ENCODE assay signal across 18 cellular contexts in genomic region chr13:99884913-99885312, GRCh38.
DNase-seq lines count a peak whose midpoint lies in the region; ATAC-seq, FAIRE-seq and TF ChIP-seq lines count a peak whose summit lies in the region.
"Had no signal": no experiment of that assay in that cellular context is flagged by ENCODE, and none has a peak within 500 bp of the region (broad histone marks: within the 10 kb centered on the region; RNA-seq: fewer than 3 reads in every experiment).

No MANE protein-coding gene starts in this region.

- H2AFZ ChIP-seq in H1 (ENCODE audit: low read length) (no peak overlapping the region), neuronal stem cell (ENCODE audit: low read length) (no peak overlapping the region)

- H3K27ac ChIP-seq in H1 (ENCODE audit: low read depth, low read length) (no peak overlapping the region), right lobe of liver (no peak overlapping the region), neuronal stem cell (replicated peaks; ENCODE audit: low read length) (no peak overlapping the region)
- H3K27ac ChIP-seq: C4-2B had no signal

- TF ChIP-seq CTCF in H1 (IDR thresholded peaks at IDR 0.05; ENCODE audit: control extremely low read depth in 1 of 3, insufficient read depth in 1 of 3, low read depth in 1 of 3, low read length in 3 of 3) (no peak), right lobe of liver (IDR thresholded peaks at IDR 0.05) (no peak)

- CTCF ChIA-PET in H1 (lab: Charles Lee; ENCODE audit: partially characterized antibody) = interaction anchor here (1.0 to 10.9 kb wide), 4 partner anchors 15 to 66 kb away, joined by 3 to 55 read pairs (median 3); no protein-coding TSS in a partner anchor

- no peak overlapping the region for H2BK120ac ChIP-seq in H1 (replicated peaks; ENCODE audit: low read depth, low read length)
- no peak overlapping the region for H2BK120ac ChIP-seq in neuronal stem cell (ENCODE audit: low read depth, low read length)

- H4K20me1 ChIP-seq in H1 (replicated peaks in 1 of 2; ENCODE audit: control insufficient read depth in 1 of 2, insufficient read depth in 2 of 2, low read length in 2 of 2) = no peaks in the 10 kb centered on the region

- H3K79me2 ChIP-seq in H1 (ENCODE audit: control insufficient read depth in 1 of 2, insufficient read depth in 2 of 2, low read length in 2 of 2) = no peaks in the 10 kb centered on the region

- peak; percentile 16 for DNase-seq in HuH-7 (ENCODE audit: low spot score)
- DNase-seq in H1 (ENCODE audit: low read depth in 1 of 2, low spot score in 2 of 2) = peak in 1 of 2 experiments; percentile 26
- DNase-seq in right lobe of liver = peak; percentile 75 to 85 (median 85)
- no peak for DNase-seq in neuronal stem cell (ENCODE audit: low spot score)
- DNase-seq in SW480 (ENCODE audit: low spot score) = no peak
- no peak for DNase-seq in islet precursor cell
- DNase-seq: ACHN; BE2C; Caco-2; CD4-positive, alpha-beta T cell; DMS79 treated with DMSO at 0.1 percent for 48 hours; GF-D8; GOT3; H9 had no signal

- H3K4me2 ChIP-seq in H1 (ENCODE audit: insufficient read depth in 1 of 2, low read depth in 2 of 2, low read length in 2 of 2) = no peak overlapping the region
- no peak overlapping the region for H3K4me2 ChIP-seq in neuronal stem cell (ENCODE audit: insufficient read depth, low read length, poor library complexity, severe bottlenecking)

- H3K9ac ChIP-seq in H1 (replicated peaks in 1 of 4; ENCODE audit: extremely low read depth in 1 of 4, low read depth in 3 of 4, low read length in 3 of 4) (no peak overlapping the region), neuronal stem cell (ENCODE audit: low read depth, low read length, poor library complexity) (no peak overlapping the region)

- H2AK5ac ChIP-seq in H1 (ENCODE audit: low read depth, low read length) (no peak overlapping the region), neuronal stem cell (ENCODE audit: low read depth, low read length) (peak overlapping the region; percentile 47)

- 81% methylated on average over 6 of the region's 6 CpGs; no CpG with 5 or more reads in 1 of the 2 experiments for WGBS in H1 (ENCODE audit: extremely low coverage in 1 of 2, insufficient coverage in 1 of 2, insufficient read length in 1 of 2, insufficient replicate concordance in 2 of 2, low coverage in 1 of 2, low lambda C conversion rate in 2 of 2, missing lambda C conversion rate in 1 of 2), 2 experiments
- 27% methylated on average over 5 of the region's 6 CpGs for WGBS in right lobe of liver (ENCODE audit: insufficient coverage, low coverage, low lambda C conversion rate, missing lambda C conversion rate)
- no CpG with 5 or more reads among the region's 6 CpGs for WGBS in neuronal stem cell (ENCODE audit: extremely low coverage in 2 of 2, insufficient read length in 2 of 2, insufficient replicate concordance in 1 of 2), 2 donors

- H2BK20ac ChIP-seq in H1 (ENCODE audit: low read length) = no peak overlapping the region

- no peak for TF ChIP-seq RAD21 in H1 (IDR thresholded peaks at IDR 0.05 in 1 of 2, conservative IDR thresholded peaks at IDR 0.05 in 1 of 2; ENCODE audit: low read depth in 2 of 2, low read length in 2 of 2)

- no peak overlapping the region for H3K4me3 ChIP-seq in H1 (ENCODE audit: extremely low read depth in 1 of 4, insufficient read depth in 2 of 4, low read depth in 3 of 4, low read length in 4 of 4)
- H3K4me3 ChIP-seq in right lobe of liver = no peak overlapping the region
- no peak overlapping the region for H3K4me3 ChIP-seq in neuronal stem cell (ENCODE audit: low read length in 2 of 2)

- no peak overlapping the region for H4K5ac ChIP-seq in H1 (ENCODE audit: insufficient read length, low read depth, low read length)

- H4K91ac ChIP-seq in H1 (replicated peaks; ENCODE audit: insufficient read length, low read length) = no peak overlapping the region
- no peak overlapping the region for H4K91ac ChIP-seq in neuronal stem cell (ENCODE audit: low read depth, low read length, poor library complexity)

- no peaks in the 10 kb centered on the region for H3K23me2 ChIP-seq in H1 (ENCODE audit: low read depth, low read length)

- POLR2A ChIA-PET in H1 (lab: Charles Lee; ENCODE audit: partially characterized antibody) = interaction anchor here (1.1 kb wide), 2 partner anchors 95 to 139 kb away, joined by 3 read pairs; no protein-coding TSS in a partner anchor

- no peak overlapping the region for H3K4ac ChIP-seq in H1 (replicated peaks; ENCODE audit: insufficient read length, low read depth, low read length)
- no peak overlapping the region for H3K4ac ChIP-seq in neuronal stem cell (ENCODE audit: low read length)

- TF ChIP-seq POLR2A in H1 (IDR thresholded peaks at IDR 0.05; ENCODE audit: control extremely low read depth in 1 of 2, low read depth in 2 of 2, low read length in 2 of 2) (no peak), right lobe of liver (IDR thresholded peaks at IDR 0.05) (no peak)

- intact Hi-C loops in right lobe of liver (cut with DNase I) = no loop called here

- H3K4me1 ChIP-seq in H1 (replicated peaks in 1 of 4; ENCODE audit: control insufficient read depth in 3 of 4, insufficient read depth in 4 of 4, low read length in 3 of 4) (no peaks in the 10 kb centered on the region), right lobe of liver (peaks cover 0 to 8% (median 0%) of the 10 kb centered on the region in 4 donors), neuronal stem cell (ENCODE audit: control insufficient read depth in 2 of 2, insufficient read depth in 1 of 2, low read depth in 1 of 2, low read length in 2 of 2) (no peaks in the 10 kb centered on the region)
- H3K4me1 ChIP-seq: BE2C, Caco-2 had no signal

- H3K18ac ChIP-seq in H1 (ENCODE audit: extremely low read depth, low read length) (no peak overlapping the region), neuronal stem cell (ENCODE audit: low read length) (peak overlapping the region; percentile 59)

- FAIRE-seq in H1 (lab: Jason Lieb, UNC) = no peak
- FAIRE-seq: A204.1, D721Med had no signal

- H3K23ac ChIP-seq in H1 (ENCODE audit: insufficient read length) = no peak overlapping the region
- H3K23ac ChIP-seq in neuronal stem cell (ENCODE audit: low read depth, low read length, poor library complexity) = no peak overlapping the region

- 0 out of 2 replicates have a peak overlapping the region, but pooled peaks have one; percentile 11 for H2BK15ac ChIP-seq in H1 (ENCODE audit: low read length)
- H2BK15ac ChIP-seq in neuronal stem cell (ENCODE audit: low read length) = no peak overlapping the region

- ATAC-seq in right lobe of liver (peak; percentile 97 to 99 (median 98)), GM19452 (IDR thresholded peaks at IDR 0.05; ENCODE audit: unreplicated experiment) (no peak)

- H2BK12ac ChIP-seq in H1 (ENCODE audit: low read depth, low read length) = no peak overlapping the region
- no peak overlapping the region for H2BK12ac ChIP-seq in neuronal stem cell (ENCODE audit: low read length)

- no peaks in the 10 kb centered on the region for H3K36me3 ChIP-seq in H1 (ENCODE audit: control insufficient read depth in 2 of 4, insufficient read depth in 4 of 4, low read length in 3 of 4)
- no peaks in the 10 kb centered on the region for H3K36me3 ChIP-seq in right lobe of liver
- no peaks in the 10 kb centered on the region for H3K36me3 ChIP-seq in neuronal stem cell (replicated peaks in 1 of 2; ENCODE audit: control insufficient read depth in 2 of 2, insufficient read depth in 2 of 2, low read length in 2 of 2)
- H3K36me3 ChIP-seq: BE2C had no signal

- H3K79me1 ChIP-seq in H1 (ENCODE audit: low read depth, low read length) (no peaks in the 10 kb centered on the region), neuronal stem cell (ENCODE audit: low read depth, low read length) (no peaks in the 10 kb centered on the region)

- H3K27me3 ChIP-seq in H1 (replicated peaks in 1 of 4; ENCODE audit: control insufficient read depth in 3 of 4, extremely low read depth in 1 of 4, insufficient read depth in 3 of 4, low read length in 3 of 4) = no peaks in the 10 kb centered on the region; a peak in 1 of 7 replicates
- H3K27me3 ChIP-seq in right lobe of liver = no peaks in the 10 kb centered on the region
- H3K27me3 ChIP-seq in neuronal stem cell (ENCODE audit: control insufficient read depth in 3 of 3, insufficient read depth in 3 of 3, low read depth in 1 of 3, low read length in 3 of 3) = no peaks in the 10 kb centered on the region
- H3K27me3 ChIP-seq: BE2C had no signal

- H3K14ac ChIP-seq in H1 (ENCODE audit: insufficient read length) = no peak overlapping the region
- H3K14ac ChIP-seq in neuronal stem cell (ENCODE audit: low read length) = no peak overlapping the region

- H3K9me3 ChIP-seq in H1 (ENCODE audit: insufficient read depth in 2 of 2, low read depth in 1 of 2, low read length in 1 of 2) (no peaks in the 10 kb centered on the region), right lobe of liver (no peaks in the 10 kb centered on the region), neuronal stem cell (replicated peaks in 1 of 2; ENCODE audit: control insufficient read depth in 2 of 2, insufficient read depth in 1 of 2, low read depth in 1 of 2, low read length in 2 of 2) (peaks cover 0 to 3% of the 10 kb centered on the region in 2 donors)
- H3K9me3 ChIP-seq: BE2C, Caco-2 had no signal

- H2BK5ac ChIP-seq in H1 (ENCODE audit: low read depth, low read length) = no peak overlapping the region
- H2BK5ac ChIP-seq in neuronal stem cell (ENCODE audit: low read length) = no peak overlapping the region

- no peak overlapping the region for H3K56ac ChIP-seq in H1 (replicated peaks; ENCODE audit: insufficient read length, low read depth, low read length)

- TF ChIP-seq EP300 in H1 (IDR thresholded peaks at IDR 0.05; ENCODE audit: borderline replicate concordance in 1 of 2, low read depth in 2 of 2, low read length in 2 of 2) = no peak

- H4K8ac ChIP-seq in H1 (ENCODE audit: extremely low read depth, insufficient read depth, low read length) (no peak overlapping the region), neuronal stem cell (ENCODE audit: low read depth, low read length) (no peak overlapping the region)

TF ChIP-seq in H1, 55 proteins besides CTCF, POLR2A, EP300 and RAD21:
- TF ChIP-seq SP2 (IDR thresholded peaks at IDR 0.05; ENCODE audit: low read length) (no peak), ZNF274 (IDR thresholded peaks at IDR 0.05; ENCODE audit: borderline replicate concordance, extremely low read depth, low read length) (no peak), HDAC2 (IDR thresholded peaks at IDR 0.05; ENCODE audit: borderline replicate concordance in 1 of 2, low read depth in 2 of 2, low read length in 2 of 2) (no peak), NRF1 (IDR thresholded peaks at IDR 0.05; ENCODE audit: low read depth, low read length) (no peak), TEAD4 (IDR thresholded peaks at IDR 0.05; ENCODE audit: low read depth, low read length) (no peak), TCF12 (IDR thresholded peaks at IDR 0.05; ENCODE audit: low read depth, low read length) (no peak)

Comparison
In these comparisons a context has a peak if more than half of its experiments do, and no peak if none do; other contexts are left out.
1. DNase-seq: peak in HuH-7 (single experiment) and right lobe of liver (3 of 3); none in neuronal stem cell (single experiment), SW480 (single experiment) and islet precursor cell (single experiment).